Comparison of ENCODE assay signal across 1 cellular context in the genomic region with DNA sequence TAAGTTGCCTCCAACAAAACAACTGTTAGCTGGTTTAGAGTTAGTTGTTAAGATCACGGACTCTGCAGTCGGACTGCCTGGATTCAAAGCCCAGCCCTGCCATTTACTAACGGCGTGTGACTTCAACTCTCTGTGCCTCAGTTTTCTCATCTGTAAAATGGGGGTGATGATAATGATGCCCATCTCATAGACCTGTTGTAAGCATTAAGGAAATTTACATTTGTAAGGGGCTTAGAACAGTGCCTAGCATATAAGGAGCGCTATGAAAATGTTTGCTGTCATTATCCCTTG.
TF ChIP-seq lines count a peak whose summit lies in the region.

No MANE protein-coding gene starts in this region.

TF ChIP-seq in HepG2, 621 proteins besides CTCF, POLR2A, EP300 and RAD21:
- TF ChIP-seq ZNF572 (CRISPR knock-in tag; IDR thresholded peaks at IDR 0.05), result no peak
- no peak for TF ChIP-seq EEA1 (CRISPR knock-in tag; IDR thresholded peaks at IDR 0.05; ENCODE audit: borderline replicate concordance)
- peak; percentile 87 for TF ChIP-seq ZNF629 (CRISPR knock-in tag; conservative IDR thresholded peaks at IDR 0.05)
